6 cellular contexts compared by ENCODE assay signal in the genomic region with DNA sequence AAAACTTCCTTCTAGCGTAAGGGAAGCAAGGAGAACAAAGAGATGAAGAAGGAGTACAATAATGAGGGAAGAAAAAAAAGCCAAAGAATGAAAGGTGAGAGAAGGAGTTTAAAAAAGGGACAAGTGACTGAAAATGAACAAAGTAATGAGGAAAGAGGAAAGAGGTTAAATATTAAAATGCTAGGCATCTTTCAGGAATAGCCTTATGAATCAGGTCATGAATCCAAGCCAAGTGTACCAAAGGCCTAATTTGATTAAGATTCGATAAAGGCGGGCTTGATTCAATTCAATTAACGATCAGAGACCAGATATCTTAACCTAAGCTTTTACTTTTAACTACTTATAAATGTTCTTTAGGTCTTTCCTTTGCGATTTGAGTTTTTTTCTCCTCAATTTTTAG.
"Had no signal": no experiment of that assay in that cellular context is flagged by ENCODE, and none has a peak within 500 bp of the region (broad histone marks: within the 10 kb centered on the region; RNA-seq: fewer than 3 reads in every experiment).

No MANE protein-coding gene starts in this region.

- H3K4me3 Mint-ChIP-seq: H9, IgD-negative memory B cell had no signal

- H3K4me3 ChIP-seq: GM23248 had no signal

- H3K27ac ChIP-seq: GM23248 had no signal

- H3K9me3 Mint-ChIP-seq: H9, IgD-negative memory B cell had no signal

- H3K36me3 Mint-ChIP-seq: IgD-negative memory B cell had no signal

- H3K9ac ChIP-seq: GM23248 had no signal

- DNase-seq: GM23248, GOT3, H9, HCEC 1CT had no signal

- FAIRE-seq: HTR-8/SVneo had no signal

- H2AFZ ChIP-seq: GM23248 had no signal

- H3K27ac Mint-ChIP-seq: IgD-negative memory B cell had no signal

- H3K4me1 Mint-ChIP-seq: IgD-negative memory B cell had no signal
